12 cellular contexts compared by ENCODE assay signal in the genomic region with DNA sequence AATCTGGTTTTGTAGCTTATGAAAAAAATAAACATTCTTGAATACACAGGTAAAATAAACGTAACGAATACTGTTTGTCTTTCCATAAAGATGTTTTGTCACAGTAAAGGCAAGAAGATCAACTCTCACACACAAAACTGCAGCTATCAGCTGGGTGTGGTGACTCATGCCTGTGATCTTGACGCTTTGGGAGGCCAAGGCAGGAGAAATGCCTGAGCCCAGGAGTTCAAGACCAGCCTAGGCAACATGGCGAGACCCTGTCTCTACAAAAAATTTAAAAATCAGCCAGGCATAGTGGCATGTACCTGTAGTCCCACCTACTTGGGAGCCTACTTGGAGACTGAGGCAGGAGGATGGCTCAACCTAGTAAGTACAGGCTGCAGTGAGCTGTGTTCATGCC. TPM values are rescaled to one million over a fixed set of nuclear protein-coding genes. Genes with fewer than 3 reads are reported as not detected.
DNase-seq lines count a peak whose midpoint lies in the region; ATAC-seq and TF ChIP-seq lines count a peak whose summit lies in the region.
"Had no signal": no experiment of that assay in that cellular context is flagged by ENCODE, and none has a peak within 500 bp of the region (broad histone marks: within the 10 kb centered on the region; RNA-seq: fewer than 3 reads in every experiment).

No MANE protein-coding gene starts in this region.

- no peaks in the 10 kb centered on the region for H3K79me2 ChIP-seq in DND-41 (ENCODE audit: insufficient read depth, low read length)
- peaks cover 55% of the 10 kb centered on the region for H3K79me2 ChIP-seq in OCI-LY7 (ENCODE audit: insufficient read depth, low read depth, low read length)
- peaks cover 24% of the 10 kb centered on the region; the same call in 1 of the 2 replicates for H3K79me2 ChIP-seq in GM23338 (replicated peaks; ENCODE audit: insufficient read depth)

- H3K9ac ChIP-seq in DND-41 (ENCODE audit: low read depth, low read length) = no peak overlapping the region

- H3K4me3 ChIP-seq in DND-41 (ENCODE audit: low read depth in 1 of 2, low read length in 2 of 2) = no peak overlapping the region
- H3K4me3 ChIP-seq in OCI-LY7 (ENCODE audit: low read depth, low read length, poor library complexity, severe bottlenecking) = no peak overlapping the region
- H3K4me3 ChIP-seq in GM23338 = no peak overlapping the region
- no peak overlapping the region for H3K4me3 ChIP-seq in upper lobe of left lung
- H3K4me3 ChIP-seq: Peyer's patch, skin epidermis had no signal

- peak overlapping the region; percentile 97 for H3K27ac Mint-ChIP-seq in activated naive CD4-positive, alpha-beta T cell treated with anti-CD3 and anti-CD28 coated beads, Interleukin-2, amount 50 U/mL, for 24 hours
- peak overlapping the region in 8 of 10 donors; percentile 41 to 81 (median 70) for H3K27ac Mint-ChIP-seq in naive thymus-derived CD8-positive, alpha-beta T cell
- H3K27ac Mint-ChIP-seq in GM23338 = no peak overlapping the region
- H3K27ac Mint-ChIP-seq: dendritic cell treated with granulocyte-macrophage colony-stimulating factor and Interleukin-4, amounts not matched to agents 40 ng/mL and 50 ng/mL, for 4 days had no signal

- H3K36me3 ChIP-seq in DND-41 (ENCODE audit: insufficient read depth, low read length) (0 out of 2 replicates have a peak, but pooled peaks cover under 1% of the 10 kb centered on the region), OCI-LY7 (ENCODE audit: insufficient read depth, low read length) (peaks cover 4% of the 10 kb centered on the region; the same call in 1 of the 2 replicates), GM23338 (ENCODE audit: insufficient read depth) (no peaks in the 10 kb centered on the region), upper lobe of left lung (no peaks in the 10 kb centered on the region)
- H3K36me3 ChIP-seq: Peyer's patch had no signal

- DNase-seq in DND-41 = no peak
- no peak for DNase-seq in OCI-LY7 (ENCODE audit: low spot score)
- DNase-seq in naive thymus-derived CD8-positive, alpha-beta T cell = no peak
- no peak for DNase-seq in GM23338 (ENCODE audit: low spot score)
- no peak for DNase-seq in GM03348 (ENCODE audit: low spot score)
- no peak for DNase-seq in upper lobe of left lung
- DNase-seq in SKM-1 treated with dmso at 0.1 percent for 144 hours (lab: John Stamatoyannopoulos, UW; ENCODE audit: unreplicated experiment) = no peak
- DNase-seq: activated effector memory CD4-positive, alpha-beta T cell treated with Interleukin-2 at 50 U/mL for 16 hours had no signal

- H3K4me2 ChIP-seq in DND-41 (ENCODE audit: insufficient read depth, low read length) (no peak overlapping the region), OCI-LY7 (ENCODE audit: low read length) (peak overlapping the region; percentile 33; the same call in 1 of the 2 replicates), GM23338 (no peak overlapping the region)

- intact Hi-C loops in OCI-LY7 (cut with micrococcal nuclease; ENCODE audit: unreplicated experiment) = loop anchor here (1.0 kb wide), 1 partner anchor 9 kb away; no protein-coding TSS in a partner anchor

- CTCF ChIA-PET in OCI-LY7 (lab: Charles Lee; ENCODE audit: unreplicated experiment) = no interaction called here

- H2AFZ ChIP-seq in DND-41 (ENCODE audit: low read depth, low read length) (no peak overlapping the region), OCI-LY7 (ENCODE audit: low read length) (no peak overlapping the region), GM23338 (no peak overlapping the region)

- WGBS in upper lobe of left lung, 2 donors = 90 to 91% methylated on average over 4 of the region's 4 CpGs

- H3F3A ChIP-seq in GM23338 (replicated peaks; ENCODE audit: low read depth) = no peaks in the 10 kb centered on the region

- TF ChIP-seq CTCF in DND-41 (IDR thresholded peaks at IDR 0.05; ENCODE audit: borderline replicate concordance, extremely low read depth, low read length, poor library complexity, severe bottlenecking) = no peak
- TF ChIP-seq CTCF in OCI-LY7 (conservative IDR thresholded peaks at IDR 0.05; ENCODE audit: low read length) = no peak
- TF ChIP-seq CTCF in GM23338 (conservative IDR thresholded peaks at IDR 0.05; ENCODE audit: low read depth in 2 of 2) = no peak
- TF ChIP-seq CTCF in upper lobe of left lung (IDR thresholded peaks at IDR 0.05) = no peak

- peak; percentile 39; the same call in 1 of the 3 replicates for ATAC-seq in DND-41 (ENCODE audit: insufficient read depth, low read depth)
- no peak for ATAC-seq in naive thymus-derived CD8-positive, alpha-beta T cell
- no peak for ATAC-seq in GM23338
- no peak for ATAC-seq in upper lobe of left lung (ENCODE audit: low FRiP score in 2 of 2)

- no TSS peak for BruUV-seq in OCI-LY7 (replicated peaks; lab: Mats Ljungman, UMichigan)

- H3K9me2 ChIP-seq in OCI-LY7 (ENCODE audit: insufficient read depth, low read length) = no peaks in the 10 kb centered on the region
- H3K9me2 ChIP-seq in GM23338 (ENCODE audit: insufficient read depth) = no peaks in the 10 kb centered on the region

- peaks cover 35% of the 10 kb centered on the region for H3K36me3 Mint-ChIP-seq in activated naive CD4-positive, alpha-beta T cell treated with anti-CD3 and anti-CD28 coated beads, Interleukin-2, amount 50 U/mL, for 24 hours
- H3K36me3 Mint-ChIP-seq in naive thymus-derived CD8-positive, alpha-beta T cell = peaks cover 15 to 46% (median 18%) of the 10 kb centered on the region in 3 donors
- H3K36me3 Mint-ChIP-seq in GM23338 (ENCODE audit: low read depth) = no peaks in the 10 kb centered on the region

- H3K4me3 Mint-ChIP-seq in activated naive CD4-positive, alpha-beta T cell treated with anti-CD3 and anti-CD28 coated beads, Interleukin-2, amount 50 U/mL, for 24 hours = peak overlapping the region; percentile 77
- peak overlapping the region in 9 of 10 donors; percentile 11 to 57 (median 43) for H3K4me3 Mint-ChIP-seq in naive thymus-derived CD8-positive, alpha-beta T cell
- no peak overlapping the region for H3K4me3 Mint-ChIP-seq in GM23338
- H3K4me3 Mint-ChIP-seq: dendritic cell treated with granulocyte-macrophage colony-stimulating factor and Interleukin-4, amounts not matched to agents 40 ng/mL and 50 ng/mL, for 4 days had no signal

- H3K27me3 ChIP-seq in DND-41 (ENCODE audit: insufficient read depth, low read length, poor library complexity) = no peaks in the 10 kb centered on the region
- H3K27me3 ChIP-seq in GM23338 (ENCODE audit: insufficient read depth) = no peaks in the 10 kb centered on the region
- no peaks in the 10 kb centered on the region for H3K27me3 ChIP-seq in upper lobe of left lung
- H3K27me3 ChIP-seq: Peyer's patch had no signal

- no peaks in the 10 kb centered on the region for H3K9me3 ChIP-seq in DND-41 (ENCODE audit: insufficient read depth, low read length, severe bottlenecking)
- no peaks in the 10 kb centered on the region for H3K9me3 ChIP-seq in OCI-LY7 (ENCODE audit: low read length)
- no peaks in the 10 kb centered on the region for H3K9me3 ChIP-seq in upper lobe of left lung
- H3K9me3 ChIP-seq: Peyer's patch had no signal

- H4K20me1 ChIP-seq in DND-41 (ENCODE audit: insufficient read depth, low read length) (no peaks in the 10 kb centered on the region), OCI-LY7 (ENCODE audit: insufficient read depth, low read length) (no peaks in the 10 kb centered on the region), GM23338 (replicated peaks; ENCODE audit: insufficient read depth) (no peaks in the 10 kb centered on the region)

- no peaks in the 10 kb centered on the region for H3K4me1 ChIP-seq in DND-41 (ENCODE audit: insufficient read depth, low read length)
- peaks cover 78% of the 10 kb centered on the region for H3K4me1 ChIP-seq in OCI-LY7 (ENCODE audit: insufficient read depth, low read length, poor library complexity, severe bottlenecking)
- no peaks in the 10 kb centered on the region; the same call in 1 of the 2 replicates for H3K4me1 ChIP-seq in GM23338 (ENCODE audit: insufficient read depth)
- peaks cover 4 to 15% (median 7%) of the 10 kb centered on the region in 4 donors for H3K4me1 ChIP-seq in upper lobe of left lung

- H3K9me3 Mint-ChIP-seq in activated naive CD4-positive, alpha-beta T cell treated with anti-CD3 and anti-CD28 coated beads, Interleukin-2, amount 50 U/mL, for 24 hours = peaks cover 8% of the 10 kb centered on the region
- peaks cover 0 to 2% (median 0%) of the 10 kb centered on the region in 9 donors for H3K9me3 Mint-ChIP-seq in naive thymus-derived CD8-positive, alpha-beta T cell
- H3K9me3 Mint-ChIP-seq in GM23338 = no peaks in the 10 kb centered on the region
- H3K9me3 Mint-ChIP-seq: dendritic cell treated with granulocyte-macrophage colony-stimulating factor and Interleukin-4, amounts not matched to agents 40 ng/mL and 50 ng/mL, for 4 days had no signal

- H3K27me3 Mint-ChIP-seq in activated naive CD4-positive, alpha-beta T cell treated with anti-CD3 and anti-CD28 coated beads, Interleukin-2, amount 50 U/mL, for 24 hours = no peaks in the 10 kb centered on the region
- no peaks in the 10 kb centered on the region for H3K27me3 Mint-ChIP-seq in naive thymus-derived CD8-positive, alpha-beta T cell
- peaks cover 3% of the 10 kb centered on the region for H3K27me3 Mint-ChIP-seq in GM23338 (ENCODE audit: insufficient read depth, low read depth, poor library complexity)
- H3K27me3 Mint-ChIP-seq: dendritic cell treated with granulocyte-macrophage colony-stimulating factor and Interleukin-4, amounts not matched to agents 40 ng/mL and 50 ng/mL, for 4 days had no signal

- no peak for TF ChIP-seq EP300 in upper lobe of left lung (IDR thresholded peaks at IDR 0.05)

- no peak for TF ChIP-seq POLR2A in upper lobe of left lung (IDR thresholded peaks at IDR 0.05)

- H3K27ac ChIP-seq in DND-41 (ENCODE audit: low read length) (no peak overlapping the region), OCI-LY7 (ENCODE audit: low read depth, low read length, poor library complexity, severe bottlenecking) (no peak overlapping the region), GM23338 (ENCODE audit: low read depth) (no peak overlapping the region), upper lobe of left lung (peak overlapping the region in 1 of 4 donors; percentile 16)

- peaks cover 85% of the 10 kb centered on the region for H3K4me1 Mint-ChIP-seq in activated naive CD4-positive, alpha-beta T cell treated with anti-CD3 and anti-CD28 coated beads, Interleukin-2, amount 50 U/mL, for 24 hours
- peaks cover 41 to 80% (median 74%) of the 10 kb centered on the region in 4 donors for H3K4me1 Mint-ChIP-seq in naive thymus-derived CD8-positive, alpha-beta T cell
- peaks cover 17% of the 10 kb centered on the region; the same call in 2 of the 3 replicates for H3K4me1 Mint-ChIP-seq in GM23338

- POLR2A ChIA-PET in OCI-LY7 (lab: Charles Lee) = interaction anchor here (0.6 to 1.7 kb wide), 8 partner anchors 9 to 1219 kb away, joined by 3 to 10 read pairs (median 5); no protein-coding TSS in a partner anchor
- POLR2A ChIA-PET in naive thymus-derived CD8-positive, alpha-beta T cell (lab: Charles Lee) = interaction anchor here (0.6 to 1.2 kb wide), 3 partner anchors 10 to 414 kb away, joined by 3 to 4 read pairs (median 4); no protein-coding TSS in a partner anchor

RNA-seq across cellular contexts. Expression of gene CBLB, which starts 39.6 kb away (rescaled TPM):
- total RNA-seq in OCI-LY7 (2014; rRNA removed; shearing (Covaris generic)) = 24.5 and 57.7 TPM in 2 replicates
- total RNA-seq in OCI-LY7 (2022) (38.5 and 51.6 TPM in 2 replicates), upper lobe of left lung (10 to 100 TPM; 30.3 to 85.9 (median 32.0) TPM)
- 100 to 1,000 TPM; 106 to 108 TPM for total RNA-seq in naive thymus-derived CD8-positive, alpha-beta T cell
- 10 to 100 TPM; 32.1 to 36.6 (median 34.2) TPM for polyA plus RNA-seq in naive thymus-derived CD8-positive, alpha-beta T cell
- 41.9 and 47.7 TPM in 2 replicates for total RNA-seq in GM23338 (2014; rRNA removed; shearing (Covaris generic))
- polyA plus RNA-seq in GM23338 (2016; fragmentation: Nextera tagmentation; extraction: Ambion mirVana) = 20.5 TPM in 2 replicates
